In the genomic region with DNA sequence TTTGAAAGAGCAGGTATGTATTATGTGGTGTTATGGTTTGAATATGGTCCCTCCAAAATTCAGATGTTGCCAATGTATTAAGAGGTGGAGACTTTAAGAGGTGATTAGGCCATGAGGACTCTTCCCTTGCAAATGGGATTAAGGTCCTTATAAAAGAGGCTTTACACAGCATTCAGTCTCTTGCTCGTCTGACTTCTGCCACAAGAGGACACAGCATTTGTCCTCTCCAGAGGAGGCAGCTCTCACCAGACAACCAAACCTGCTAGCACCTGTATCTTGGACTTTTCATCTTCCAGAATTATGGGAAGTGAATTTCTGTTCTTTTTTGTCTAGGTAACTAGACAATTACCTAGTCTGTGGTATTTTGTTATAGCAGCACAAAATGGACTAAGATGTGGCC, we compare ENCODE assay signal across 7 cellular contexts.
"Had no signal": no experiment of that assay in that cellular context is flagged by ENCODE, and none has a peak within 500 bp of the region (broad histone marks: within the 10 kb centered on the region; RNA-seq: fewer than 3 reads in every experiment).

No MANE protein-coding gene starts in this region.

- H3K9ac ChIP-seq: GM23248 had no signal

- ATAC-seq: HepG2 had no signal

- H3K4me3 ChIP-seq: GM23248 had no signal

- DNase-seq: GM23248, GOT3, H9, HCEC 1CT had no signal

- H3K27ac ChIP-seq: GM23248, HL-60 had no signal

- FAIRE-seq: H54, HepG2 had no signal
